ENCODE assay signal across 6 cellular contexts in genomic region chr12:57765698-57766463, GRCh38. TPM values are rescaled to one million over a fixed set of nuclear protein-coding genes. Genes with fewer than 3 reads are reported as not detected.
DNase-seq lines count a peak whose midpoint lies in the region; TF ChIP-seq lines count a peak whose summit lies in the region.

No MANE protein-coding gene starts in this region.

- no peak for TF ChIP-seq CTCF in AG09309 (IDR thresholded peaks at IDR 0.05; ENCODE audit: control insufficient read depth, insufficient read depth, low read depth, low read length, missing control alignments)
- TF ChIP-seq CTCF in Peyer's patch (IDR thresholded peaks at IDR 0.05) = no peak

- H3K27me3 ChIP-seq in Peyer's patch = peaks cover 0 to 13% of the 10 kb centered on the region in 2 donors

- TF ChIP-seq POLR2A in Peyer's patch (IDR thresholded peaks at IDR 0.05) = no peak

- H3K36me3 ChIP-seq in Peyer's patch = no peaks in the 10 kb centered on the region

- no peaks in the 10 kb centered on the region for H3K9me3 ChIP-seq in Peyer's patch

- DNase-seq in AG09309 (ENCODE audit: low read depth) (no peak), Peyer's patch (peak in 1 of 3 donors; percentile 58), NOMO-1 treated with dmso at 0.1 percent for 144 hours (lab: John Stamatoyannopoulos, UW; ENCODE audit: unreplicated experiment) (no peak), T1000 (lab: John Stamatoyannopoulos, UW) (no peak)
- no peak for DNase-seq in NK-92 treated with Interleukin-12 subunit alpha and Interleukin-12 subunit beta, amount 100 ng/mL, for 24 hours (lab: John Stamatoyannopoulos, UW)

- H3K4me1 ChIP-seq in Peyer's patch = peaks cover 0 to 30% (median 22%) of the 10 kb centered on the region in 4 donors

- H3K27ac ChIP-seq in Peyer's patch = no peak overlapping the region

- H3K4me3 ChIP-seq in AG09309 (ENCODE audit: control insufficient read depth, low read depth, low read length) (peak overlapping the region; percentile 39), Peyer's patch (peak overlapping the region; percentile 41 to 59 (median 52)), iPS-11a (ENCODE audit: low read depth, low read length) (peak overlapping the region; percentile 42)

RNA-seq across cellular contexts. Expression of gene CYP27B1, which starts 1.0 kb away (rescaled TPM):
- total RNA-seq in Peyer's patch = 1 to 10 TPM in 1 of 4 donors, not detected in 3; 1.7 TPM

RNA-seq across cellular contexts. Expression of gene METTL1, which starts 6.0 kb away (rescaled TPM):
- total RNA-seq in Peyer's patch = 10 to 100 TPM in 1 of 4 donors, 1 to 10 TPM in 3; 1.2 to 26.4 (median 8.0) TPM

RNA-seq across cellular contexts. Expression of gene EEF1AKMT3, which starts 6.5 kb away (rescaled TPM):
- total RNA-seq in Peyer's patch = 1 to 10 TPM; 1.4 to 7.4 (median 2.7) TPM

RNA-seq across cellular contexts. Expression of gene MARCHF9, which starts 11.0 kb away (rescaled TPM):
- total RNA-seq in Peyer's patch = 10 to 100 TPM in 2 of 4 donors, 1 to 10 TPM in 2; 7.4 to 17.2 (median 10.6) TPM

RNA-seq across cellular contexts. Expression of gene CDK4, which starts 13.8 kb away (rescaled TPM):
- total RNA-seq in Peyer's patch = 10 to 100 TPM; 14.7 to 97.4 (median 28.8) TPM
